17 cellular contexts compared by ENCODE assay signal in the genomic region with DNA sequence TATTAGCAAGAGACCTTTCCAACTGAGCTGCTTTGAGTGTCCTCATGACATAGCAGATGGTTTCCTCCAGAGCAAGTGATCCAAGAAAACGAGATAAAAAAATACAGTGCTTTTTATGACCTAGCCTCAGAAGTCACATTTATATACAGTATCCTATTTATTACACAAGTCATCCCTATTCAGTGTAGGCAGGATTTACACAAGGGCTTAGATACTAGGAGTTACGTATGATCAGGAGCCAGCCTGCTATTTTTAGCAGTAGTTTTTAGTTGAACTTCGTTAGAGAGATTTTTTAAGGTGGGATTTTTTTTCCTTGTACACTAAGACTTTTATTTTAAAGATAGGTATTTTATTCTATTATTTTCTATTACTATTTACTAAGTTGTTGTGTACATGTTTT. TPM values are rescaled to one million over a fixed set of nuclear protein-coding genes. Genes with fewer than 3 reads are reported as not detected.
DNase-seq lines count a peak whose midpoint lies in the region; ATAC-seq and TF ChIP-seq lines count a peak whose summit lies in the region.
"Had no signal": no experiment of that assay in that cellular context is flagged by ENCODE, and none has a peak within 500 bp of the region (broad histone marks: within the 10 kb centered on the region; RNA-seq: fewer than 3 reads in every experiment).

No MANE protein-coding gene starts in this region.

- H3K4me2 ChIP-seq in BLaER1 treated with 17β-estradiol and CSF1 and Interleukin-3, amounts not matched to agents 10 nM and 100 nM: peak overlapping the region in 6 of 11 experiments; percentile 20 to 53 (median 44); a peak in 10 of 22 replicates
- H3K4me2 ChIP-seq: KMS-11 had no signal

- DNase-seq in NCI-H446 treated with DMSO at 0.1 percent for 48 hours (lab: John Stamatoyannopoulos, UW): peak; percentile 35
- no peak for DNase-seq in left ventricle myocardium inferior
- DNase-seq in pons (ENCODE audit: low spot score): peak; percentile 5
- no peak for DNase-seq in NCI-H345 (lab: John Stamatoyannopoulos, UW)
- no peak for DNase-seq in glomerular visceral epithelial cell (ENCODE audit: extremely low spot score)
- DNase-seq: Caco-2, DMS153, H7, NCI-H1092, NCI-H146, NCI-H2081, NCI-H2227 treated with DMSO at 0.1 percent for 48 hours, NCI-H69, SHP77 treated with DMSO at 0.1 percent for 48 hours had no signal

- H3K27me3 ChIP-seq in BLaER1 treated with 17β-estradiol and CSF1 and Interleukin-3, amounts not matched to agents 10 nM and 100 nM: no peaks in the 10 kb centered on the region
- H3K27me3 ChIP-seq in left ventricle myocardium inferior (ENCODE audit: low read depth): no peaks in the 10 kb centered on the region

- peaks cover 0 to 7% (median 4%) of the 10 kb centered on the region in 11 experiments; a peak in 4 of 22 replicates for H3K9me3 ChIP-seq in BLaER1 treated with 17β-estradiol and CSF1 and Interleukin-3, amounts not matched to agents 10 nM and 100 nM (replicated peaks in 1 of 11)
- peaks cover 4% of the 10 kb centered on the region for H3K9me3 ChIP-seq in left ventricle myocardium inferior (replicated peaks)
- H3K9me3 ChIP-seq: Caco-2 had no signal

- peaks cover 7 to 23% (median 14%) of the 10 kb centered on the region in 10 experiments; a peak in 18 of 20 replicates for H3K4me1 ChIP-seq in BLaER1 treated with 17β-estradiol and CSF1 and Interleukin-3, amounts not matched to agents 10 nM and 100 nM
- H3K4me1 ChIP-seq in left ventricle myocardium inferior: peaks cover 32% of the 10 kb centered on the region

- no peak for ATAC-seq in HG02678 (IDR thresholded peaks at IDR 0.05; ENCODE audit: unreplicated experiment)

- H4K20me1 ChIP-seq in BLaER1 treated with 17β-estradiol and CSF1 and Interleukin-3, amounts not matched to agents 10 nM and 100 nM: peaks cover 0 to 8% (median 0%) of the 10 kb centered on the region in 11 experiments; a peak in 2 of 22 replicates

- no peak overlapping the region for H3K4me3 ChIP-seq in BLaER1 treated with 17β-estradiol and CSF1 and Interleukin-3, amounts not matched to agents 10 nM and 100 nM
- no peak overlapping the region for H3K4me3 ChIP-seq in left ventricle myocardium inferior

- peaks cover 34 to 70% (median 57%) of the 10 kb centered on the region in 11 experiments for H3K36me3 ChIP-seq in BLaER1 treated with 17β-estradiol and CSF1 and Interleukin-3, amounts not matched to agents 10 nM and 100 nM
- peaks cover 43% of the 10 kb centered on the region for H3K36me3 ChIP-seq in left ventricle myocardium inferior

- intact Hi-C loops in left ventricle myocardium inferior (cut with micrococcal nuclease): no loop called here

- H3K9ac ChIP-seq in BLaER1 treated with 17β-estradiol and CSF1 and Interleukin-3, amounts not matched to agents 10 nM and 100 nM: no peak overlapping the region
- H3K9ac ChIP-seq: KMS-11 had no signal

- TF ChIP-seq CTCF in left ventricle myocardium inferior (IDR thresholded peaks at IDR 0.05; ENCODE audit: borderline replicate concordance): no peak

- peak overlapping the region in 1 of 11 experiments; percentile 11; a peak in 1 of 22 replicates for H3K27ac ChIP-seq in BLaER1 treated with 17β-estradiol and CSF1 and Interleukin-3, amounts not matched to agents 10 nM and 100 nM
- H3K27ac ChIP-seq in left ventricle myocardium inferior (replicated peaks): peak overlapping the region; percentile 62
- H3K27ac ChIP-seq: KMS-11 had no signal

RNA-seq across cellular contexts. Expression of a gene that starts 58.4 kb away (rescaled TPM):
- 63.2 TPM for total RNA-seq in left ventricle myocardium inferior

RNA-seq across cellular contexts. Expression of a gene that starts 58.7 kb away (rescaled TPM):
- 71.3 TPM for total RNA-seq in left ventricle myocardium inferior

Comparison
In these comparisons a context has a peak if more than half of its experiments do, and no peak if none do; other contexts are left out.
1. DNase-seq: peak in NCI-H446 treated with DMSO at 0.1 percent for 48 hours (single experiment) and pons (single experiment); none in left ventricle myocardium inferior (single experiment), NCI-H345 (single experiment) and glomerular visceral epithelial cell (single experiment).